In genomic region chrX:152810403-152810802, GRCh38 we compare ENCODE assay signal across 1 cellular context.
TF ChIP-seq lines count a peak whose summit lies in the region.

No MANE protein-coding gene starts in this region.

TF ChIP-seq in SK-N-SH treated with all-trans-retinoic acid at 6 μM for 48 hours, 23 proteins besides CTCF, POLR2A, EP300 and RAD21 (continued from another document):
- TF ChIP-seq TSHZ2 (CRISPR knock-in tag; IDR thresholded peaks at IDR 0.05) (no peak), ESRRG (CRISPR knock-in tag; IDR thresholded peaks at IDR 0.05) (no peak), ARNTL (CRISPR knock-in tag; IDR thresholded peaks at IDR 0.05; ENCODE audit: borderline replicate concordance, low read depth) (no peak), RARB (CRISPR knock-in tag; IDR thresholded peaks at IDR 0.05) (no peak), CSRNP3 (CRISPR knock-in tag; IDR thresholded peaks at IDR 0.05) (no peak), ZNF8 (CRISPR knock-in tag; IDR thresholded peaks at IDR 0.05) (no peak), ISL1 (CRISPR knock-in tag; IDR thresholded peaks at IDR 0.05) (no peak), ZNF70 (CRISPR knock-in tag; IDR thresholded peaks at IDR 0.05) (no peak), BACH2 (CRISPR knock-in tag; IDR thresholded peaks at IDR 0.05; ENCODE audit: borderline replicate concordance) (no peak), GLIS3 (CRISPR knock-in tag; IDR thresholded peaks at IDR 0.05) (no peak)
